In genomic region chr16:617855-618254, GRCh38 we compare ENCODE assay signal across 17 cellular contexts.
"Had no signal": no experiment of that assay in that cellular context is flagged by ENCODE, and none has a peak within 500 bp of the region (broad histone marks: within the 10 kb centered on the region; RNA-seq: fewer than 3 reads in every experiment).

No MANE protein-coding gene starts in this region.

- H3K36me3 ChIP-seq: cardiac muscle cell had no signal

- H3K9me3 ChIP-seq: gastroesophageal sphincter, spleen had no signal

- DNase-seq: activated CD4-positive, alpha-beta memory T cell treated with anti-CD3 and anti-CD28 coated beads for 36 hours; activated CD4-positive, alpha-beta T cell treated with anti-CD3 and anti-CD28 coated beads for 4 hours; activated CD4-positive, CD25-positive, alpha-beta regulatory T cell; activated effector memory CD4-positive, alpha-beta T cell treated with Interleukin-2 at 50 U/mL for 16 hours; activated naive CD4-positive, alpha-beta T cell treated with anti-CD3 and anti-CD28 coated beads for 36 hours; activated T-cell treated with anti-CD3 and anti-CD28 coated beads, Interleukin-2, amount 50 U/mL, for 72 hours; amygdala; head of caudate nucleus; naive B cell; retina; spleen; stimulated activated CD4-positive, alpha-beta T cell treated with anti-CD3 and anti-CD28 coated beads, Interleukin-4, amount 100 ng/mL, for 1 hour; stimulated activated naive CD4-positive, alpha-beta T cell; T-helper 9 cell had no signal

- ATAC-seq: activated T-cell treated with anti-CD3 and anti-CD28 coated beads, Interleukin-2, amount 50 U/mL, for 72 hours; gastroesophageal sphincter had no signal

- H3K4me1 ChIP-seq: spleen had no signal

- H3K4me3 ChIP-seq: cardiac muscle cell, gastroesophageal sphincter, spleen had no signal

- H3K27me3 ChIP-seq: cardiac muscle cell, gastroesophageal sphincter, spleen had no signal

- H3K27ac ChIP-seq: cardiac muscle cell, epithelial cell of prostate, gastroesophageal sphincter, spleen had no signal
